ENCODE assay signal across 28 cellular contexts in the genomic region with DNA sequence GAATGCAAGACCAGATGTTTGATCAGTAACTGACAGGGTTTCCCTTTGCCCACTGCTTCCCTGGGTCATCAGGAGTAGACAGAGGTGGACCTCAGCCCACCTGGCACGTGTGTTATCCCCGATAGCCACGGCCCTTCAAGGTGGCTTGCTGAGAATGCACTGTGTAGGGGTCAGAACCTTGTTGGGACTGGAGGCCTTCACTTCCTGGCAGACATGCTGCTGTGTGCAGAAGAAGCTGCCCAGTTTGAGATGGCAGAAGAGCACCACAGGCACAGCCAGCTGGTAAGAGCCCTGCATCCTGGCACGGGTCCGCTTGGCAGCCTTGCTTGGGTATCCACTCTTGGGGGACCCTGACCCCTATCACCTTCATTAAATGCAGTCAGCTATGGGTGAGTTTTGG.
"Had no signal": no experiment of that assay in that cellular context is flagged by ENCODE, and none has a peak within 500 bp of the region (broad histone marks: within the 10 kb centered on the region; RNA-seq: fewer than 3 reads in every experiment).

No MANE protein-coding gene starts in this region.

- ATAC-seq: activated naive CD8-positive, alpha-beta T cell treated with anti-CD3 and anti-CD28 coated beads, Interleukin-2, amount 50 U/mL, for 24 hours; activated T-cell treated with anti-CD3 and anti-CD28 coated beads, Interleukin-2, amount 50 U/mL, for 4 hours; body of pancreas; effector memory CD8-positive, alpha-beta T cell; natural killer cell treated with Interleukin-12 subunit alpha and Interleukin-12 subunit beta and Interleukin-15 and Interleukin-18, amount 100 ng/mL, for 72 hours; psoas muscle had no signal

- H3K4me3 Mint-ChIP-seq: activated naive CD4-positive, alpha-beta T cell treated with anti-CD3 and anti-CD28 coated beads, Interleukin-2, amount 10 ng/mL, durations not matched to agents 7 days and 5 days; activated naive CD8-positive, alpha-beta T cell treated with anti-CD3 and anti-CD28 coated beads, Interleukin-2, amount 50 U/mL, for 24 hours; activated T-cell treated with anti-CD3 and anti-CD28 coated beads, Interleukin-2, amount 50 U/mL, for 4 hours; effector memory CD8-positive, alpha-beta T cell; immature natural killer cell; natural killer cell treated with Interleukin-12 subunit alpha and Interleukin-12 subunit beta and Interleukin-15 and Interleukin-18, amount 100 ng/mL, for 72 hours had no signal

- H3K9me3 ChIP-seq: body of pancreas, esophagus muscularis mucosa, left ventricle myocardium inferior, neutrophil, ovary, psoas muscle, right atrium auricular region, stomach, suprapubic skin, uterus had no signal

- H3K27me3 ChIP-seq: body of pancreas, cardiac muscle cell, esophagus muscularis mucosa, hepatocyte, neutrophil, ovary, right atrium auricular region, stomach, suprapubic skin, uterus had no signal

- H3K9me3 Mint-ChIP-seq: activated naive CD4-positive, alpha-beta T cell treated with anti-CD3 and anti-CD28 coated beads, Interleukin-2, amount 10 ng/mL, durations not matched to agents 7 days and 5 days; activated naive CD8-positive, alpha-beta T cell treated with anti-CD3 and anti-CD28 coated beads, Interleukin-2, amount 50 U/mL, for 24 hours; activated T-cell treated with anti-CD3 and anti-CD28 coated beads, Interleukin-2, amount 50 U/mL, for 4 hours; effector memory CD8-positive, alpha-beta T cell; immature natural killer cell; natural killer cell treated with Interleukin-12 subunit alpha and Interleukin-12 subunit beta and Interleukin-15 and Interleukin-18, amount 100 ng/mL, for 72 hours had no signal

- DNase-seq: activated CD4-positive, alpha-beta T cell treated with anti-CD3 and anti-CD28 coated beads for 1 hour; activated CD4-positive, alpha-beta T cell treated with anti-CD3 and anti-CD28 coated beads, Interleukin-2, amount 50 U/mL, for 1 hour; activated CD8-positive, alpha-beta memory T cell treated with anti-CD3 and anti-CD28 coated beads for 24 hours; activated CD8-positive, alpha-beta memory T cell treated with anti-CD3 and anti-CD28 coated beads, Interleukin-2, amount 50 U/mL, for 4 hours; activated effector memory CD4-positive, alpha-beta T cell treated with Interleukin-2 at 50 U/mL for 16 hours; activated naive CD4-positive, alpha-beta T cell treated with anti-CD3 and anti-CD28 coated beads, Interleukin-2, amount 10 ng/mL, durations not matched to agents 7 days and 5 days; activated naive CD8-positive, alpha-beta T cell treated with anti-CD3 and anti-CD28 coated beads, Interleukin-2, amount 50 U/mL, for 24 hours; activated T-cell treated with anti-CD3 and anti-CD28 coated beads, Interleukin-2, amount 50 U/mL, for 4 hours; body of pancreas; dermis blood vessel endothelial cell; effector memory CD8-positive, alpha-beta T cell; glutamatergic neuron; immature natural killer cell; kidney glomerular epithelial cell; left ventricle myocardium inferior; mammary epithelial cell; ovary; psoas muscle; stimulated activated CD4-positive, alpha-beta T cell treated with anti-CD3 and anti-CD28 coated beads, Interleukin-4, amount 100 ng/mL, for 4 hours; stomach; uterus had no signal

- H3K4me3 ChIP-seq: body of pancreas, cardiac muscle cell, esophagus muscularis mucosa, hepatocyte, left ventricle myocardium inferior, ovary, psoas muscle, right atrium auricular region, stomach, suprapubic skin, uterus had no signal

- H3K27ac Mint-ChIP-seq: activated naive CD8-positive, alpha-beta T cell treated with anti-CD3 and anti-CD28 coated beads, Interleukin-2, amount 50 U/mL, for 24 hours had no signal

- H3K36me3 ChIP-seq: ovary, right atrium auricular region, uterus had no signal

- H3K27me3 Mint-ChIP-seq: activated naive CD4-positive, alpha-beta T cell treated with anti-CD3 and anti-CD28 coated beads, Interleukin-2, amount 10 ng/mL, durations not matched to agents 7 days and 5 days; activated naive CD8-positive, alpha-beta T cell treated with anti-CD3 and anti-CD28 coated beads, Interleukin-2, amount 50 U/mL, for 24 hours; effector memory CD8-positive, alpha-beta T cell; natural killer cell treated with Interleukin-12 subunit alpha and Interleukin-12 subunit beta and Interleukin-15 and Interleukin-18, amount 100 ng/mL, for 72 hours had no signal

- H3K27ac ChIP-seq: body of pancreas, cardiac muscle cell, esophagus muscularis mucosa, hepatocyte, left ventricle myocardium inferior, neutrophil, ovary, psoas muscle, right atrium auricular region, stomach, suprapubic skin, uterus had no signal

- H3K4me1 ChIP-seq: body of pancreas, esophagus muscularis mucosa, left ventricle myocardium inferior, psoas muscle, right atrium auricular region, suprapubic skin, uterus had no signal
